1 cellular context compared by ENCODE assay signal in genomic region chr15:101277038-101277822, GRCh38.
TF ChIP-seq lines count a peak whose summit lies in the region.

Gene SELENOS (minus strand): TSS chr15:101277485. CDS start chr15:101277417, 68 bp downstream.

TF ChIP-seq in H1, 55 proteins besides CTCF, POLR2A, EP300 and RAD21:
- TF ChIP-seq MAFK (IDR thresholded peaks at IDR 0.05; ENCODE audit: low read depth, low read length) (no peak), GABPA (IDR thresholded peaks at IDR 0.05; ENCODE audit: borderline replicate concordance, insufficient read depth, low read length) (0 out of 2 replicates have a peak, but pooled peaks have one; percentile 51), RFX5 (IDR thresholded peaks at IDR 0.05; ENCODE audit: borderline replicate concordance, low read depth, low read length) (no peak), KDM5A (IDR thresholded peaks at IDR 0.05; ENCODE audit: low read length) (0 out of 2 replicates have a peak, but pooled peaks have one; percentile 20), RBBP5 (IDR thresholded peaks at IDR 0.05; ENCODE audit: borderline replicate concordance, low read depth, low read length) (no peak; the same call in 1 of the 2 replicates), GTF2F1 (IDR thresholded peaks at IDR 0.05; ENCODE audit: borderline replicate concordance, low read depth, low read length) (no peak), TAF1 (IDR thresholded peaks at IDR 0.05; ENCODE audit: low read depth, low read length) (peak; percentile 16; the same call in 1 of the 2 replicates), CREB1 (IDR thresholded peaks at IDR 0.05) (peak; percentile 89), BACH1 (IDR thresholded peaks at IDR 0.05; ENCODE audit: low read length) (no peak), SP2 (IDR thresholded peaks at IDR 0.05; ENCODE audit: low read length) (no peak), TAF7 (optimal IDR thresholded peaks at IDR 0.05; ENCODE audit: borderline replicate concordance, low read depth, low read length) (peak; percentile 30), RNF2 (IDR thresholded peaks at IDR 0.05; ENCODE audit: borderline replicate concordance, low read depth, low read length, missing control alignments, poor library complexity, severe bottlenecking) (no peak), POLR2AphosphoS5 (IDR thresholded peaks at IDR 0.05; ENCODE audit: low read depth, low read length) (0 out of 2 replicates have a peak, but pooled peaks have one; percentile 18), JUN (IDR thresholded peaks at IDR 0.05; ENCODE audit: low read depth, low read length) (no peak), USF2 (IDR thresholded peaks at IDR 0.05; ENCODE audit: low read length) (no peak), E2F6 (IDR thresholded peaks at IDR 0.05) (no peak), SP4 (IDR thresholded peaks at IDR 0.05; ENCODE audit: low read length) (no peak), YY1 (IDR thresholded peaks at IDR 0.05; ENCODE audit: low read depth, low read length) (peak; percentile 66; the same call in 1 of the 2 replicates), CHD1 (IDR thresholded peaks at IDR 0.05; ENCODE audit: low read depth, low read length) (no peak), NANOG (IDR thresholded peaks at IDR 0.05; ENCODE audit: insufficient read depth, low read depth, low read length, poor library complexity, severe bottlenecking) (no peak), CEBPB (IDR thresholded peaks at IDR 0.05; ENCODE audit: low read depth, low read length) (no peak), TCF12 (IDR thresholded peaks at IDR 0.05; ENCODE audit: low read depth, low read length) (no peak), ASH2L (IDR thresholded peaks at IDR 0.05; ENCODE audit: low read length) (peak; percentile 75), CHD2 (IDR thresholded peaks at IDR 0.05; ENCODE audit: low read length) (no peak), HDAC2 (IDR thresholded peaks at IDR 0.05; ENCODE audit: borderline replicate concordance in 1 of 2, low read depth in 2 of 2, low read length in 2 of 2) (peak in 1 of 2 experiments; percentile 40; a peak in 1 of 4 replicates), SP1 (IDR thresholded peaks at IDR 0.05; ENCODE audit: low read depth, low read length) (no peak), SIX5 (IDR thresholded peaks at IDR 0.05; ENCODE audit: low read depth, low read length) (no peak), MAX (IDR thresholded peaks at IDR 0.05) (peak; percentile 86), PHF8 (conservative IDR thresholded peaks at IDR 0.05; ENCODE audit: low read depth, low read length) (peak; percentile 93), SRF (IDR thresholded peaks at IDR 0.05; ENCODE audit: low read depth, low read length) (0 out of 2 replicates have a peak, but pooled peaks have one; percentile 27), KDM4A (IDR thresholded peaks at IDR 0.05; ENCODE audit: low read depth, low read length, severe bottlenecking) (peak; percentile 54), SAP30 (IDR thresholded peaks at IDR 0.05; ENCODE audit: insufficient read depth, insufficient replicate concordance, low read length) (peak; percentile 40), TBP (IDR thresholded peaks at IDR 0.05; ENCODE audit: low read depth, low read length) (peak; percentile 21; the same call in 1 of the 2 replicates), RXRA (IDR thresholded peaks at IDR 0.05; ENCODE audit: insufficient read depth, low read depth, low read length) (no peak), SUZ12 (IDR thresholded peaks at IDR 0.05; ENCODE audit: low read length) (no peak), BRCA1 (IDR thresholded peaks at IDR 0.05; ENCODE audit: low read depth, low read length) (no peak), SIRT6 (IDR thresholded peaks at IDR 0.05; ENCODE audit: low read length) (no peak), CHD7 (IDR thresholded peaks at IDR 0.05; ENCODE audit: insufficient replicate concordance, low read length) (no peak), CBX5 (IDR thresholded peaks at IDR 0.05; ENCODE audit: low read depth, low read length) (no peak), SIN3A (conservative IDR thresholded peaks at IDR 0.05 in 1 of 2, IDR thresholded peaks at IDR 0.05 in 1 of 2; ENCODE audit: low read depth in 1 of 2, low read length in 2 of 2) (peak in 1 of 2 experiments; percentile 29; a peak in 1 of 4 replicates), ATF3 (IDR thresholded peaks at IDR 0.05; ENCODE audit: insufficient read depth, low read depth, low read length) (no peak), NRF1 (IDR thresholded peaks at IDR 0.05; ENCODE audit: low read depth, low read length) (no peak), KDM1A (IDR thresholded peaks at IDR 0.05; ENCODE audit: borderline replicate concordance, low read length) (no peak), CTBP2 (IDR thresholded peaks at IDR 0.05; ENCODE audit: borderline replicate concordance, insufficient read depth, insufficient read length, low read length) (no peak), ATF2 (IDR thresholded peaks at IDR 0.05; ENCODE audit: low read length) (no peak), HDAC6 (IDR thresholded peaks at IDR 0.05; ENCODE audit: low read depth, low read length) (no peak), FOSL1 (IDR thresholded peaks at IDR 0.05; ENCODE audit: insufficient read depth, low read depth, low read length) (no peak)
